Comparison of ENCODE assay signal across 8 cellular contexts in genomic region chr6:33298773-33299236, GRCh38. TPM values are rescaled to one million over a fixed set of nuclear protein-coding genes. Genes with fewer than 3 reads are reported as not detected.
DNase-seq lines count a peak whose midpoint lies in the region; ATAC-seq and TF ChIP-seq lines count a peak whose summit lies in the region.

TSS of gene RGL2 (minus strand) at chr6:33298942. CDS start at chr6:33298610, 332 bp downstream.

- H3K36me3 ChIP-seq in adrenal gland (replicated peaks in 1 of 2) (peaks cover 0 to 48% of the 10 kb centered on the region in 2 donors), heart left ventricle (peaks cover 0 to 65% (median 50%) of the 10 kb centered on the region in 9 donors), ovary (no peaks in the 10 kb centered on the region)

- ATAC-seq in GM18519 (IDR thresholded peaks at IDR 0.05; ENCODE audit: low FRiP score, unreplicated experiment) (peak; percentile 8), HG03342 (IDR thresholded peaks at IDR 0.05; ENCODE audit: unreplicated experiment) (peak; percentile 13), heart left ventricle (peak; percentile 70 to 85 (median 78))

- peaks cover 21 to 26% of the 10 kb centered on the region in 2 donors for H3K4me1 ChIP-seq in adrenal gland (replicated peaks in 1 of 2)
- H3K4me1 ChIP-seq in heart left ventricle = peaks cover 0 to 36% (median 25%) of the 10 kb centered on the region in 12 donors
- peaks cover 9% of the 10 kb centered on the region for H3K4me1 ChIP-seq in ovary (ENCODE audit: insufficient read depth)

- H3K4me3 ChIP-seq in adrenal gland = peak within 1 kb of the TSS; percentile 67 to 90 (median 86)
- H3K4me3 ChIP-seq in heart left ventricle = peak within 1 kb of the TSS; percentile 63 to 100 (median 84)
- H3K4me3 ChIP-seq in ovary = peak within 1 kb of the TSS; percentile 69

- no peak for TF ChIP-seq POLR2A in adrenal gland (IDR thresholded peaks at IDR 0.05)
- TF ChIP-seq POLR2A in heart left ventricle (IDR thresholded peaks at IDR 0.05) = no peak
- no peak for TF ChIP-seq POLR2A in ovary (IDR thresholded peaks at IDR 0.05)

- no peak for TF ChIP-seq EP300 in ovary (IDR thresholded peaks at IDR 0.05)

- TF ChIP-seq CTCF in adrenal gland (IDR thresholded peaks at IDR 0.05) (no peak), heart left ventricle (IDR thresholded peaks at IDR 0.05) (no peak), ovary (IDR thresholded peaks at IDR 0.05) (no peak)

- DNase-seq in AG08396 (ENCODE audit: low spot score) (peak; percentile 62), RPMI8226 (peak; percentile 83), adrenal gland (peak; percentile 84 to 91 (median 87)), heart left ventricle (peak; percentile 91 to 95 (median 93)), ovary (peak; percentile 84 to 90 (median 87)), SK-N-DZ (ENCODE audit: low spot score) (no peak)

- intact Hi-C loops in adrenal gland (cut with DNase I) = no loop called here
- intact Hi-C loops in heart left ventricle (cut with DNase I) = loop anchor here in 3 of 10 donors (1.0 to 2.0 kb wide), 4 partner anchors 10 to 22 kb away; partner anchors contain the start of genes PFDN6 (in 2 of the 3), WDR46 (in 2 of the 3), B3GALT4 (in 1 of the 3) and TAPBP (in 1 of the 3)
- intact Hi-C loops in ovary (cut with DNase I) = loop anchor here in 1 of 4 donors (10.0 kb wide), 1 partner anchor 116 kb away; the partner anchor contains the start of genes CUTA and PHF1

- 0 to 1% (median 0%) methylated on average over 4 to 34 of the region's 34 CpGs for WGBS in adrenal gland, 4 donors
- 0 to 1% (median 0%) methylated on average over 4 to 34 of the region's 34 CpGs for WGBS in heart left ventricle, 4 donors
- 0 to 1% (median 1%) methylated on average over 30 to 34 of the region's 34 CpGs for WGBS in ovary, 3 donors

- H3K27me3 ChIP-seq in adrenal gland (no peaks in the 10 kb centered on the region), heart left ventricle (no peaks in the 10 kb centered on the region), ovary (no peaks in the 10 kb centered on the region)

- peak within 1 kb of the TSS; percentile 87 to 97 (median 95) for H3K27ac ChIP-seq in adrenal gland
- H3K27ac ChIP-seq in heart left ventricle = peak within 1 kb of the TSS; percentile 88 to 99 (median 98)
- H3K27ac ChIP-seq in ovary = peak within 1 kb of the TSS; percentile 73 to 96

- H3K9me3 ChIP-seq in adrenal gland (replicated peaks in 1 of 3) (no peaks in the 10 kb centered on the region), heart left ventricle (no peaks in the 10 kb centered on the region), ovary (no peaks in the 10 kb centered on the region)

RNA-seq across cellular contexts. Expression of gene RGL2, which starts in this region (rescaled TPM):
- total RNA-seq in adrenal gland (100 to 1,000 TPM in 1 of 8 donors, 10 to 100 TPM in 7; 51.3 to 177 (median 85.4) TPM), heart left ventricle (10 to 100 TPM; 39.3 to 61.1 (median 48.4) TPM), ovary (10 to 100 TPM; 41.4 to 82.0 (median 64.9) TPM)
- polyA plus RNA-seq in adrenal gland (100 to 1,000 TPM in 2 of 3 donors, 10 to 100 TPM in 1; 36.4 to 224 (median 147) TPM), heart left ventricle (10 to 100 TPM; 34.9 to 67.8 TPM), ovary (10 to 100 TPM; 26.9 to 66.0 TPM)
- polyA plus RNA-seq in SK-N-DZ (2014; cell fraction: cytosol; rRNA removed) = 48.0 and 48.5 TPM in 2 replicates
- 254 and 277 TPM in 2 replicates for polyA plus RNA-seq in SK-N-DZ (2014; cell fraction: nucleus; rRNA removed)

Comparison
In these comparisons a context has a peak if more than half of its experiments do, and no peak if none do; other contexts are left out.
1. ATAC-seq: peak in every context shown above with its lines; median percentile 78 in heart left ventricle; 13 in HG03342; 8 in GM18519.